In the genomic region with DNA sequence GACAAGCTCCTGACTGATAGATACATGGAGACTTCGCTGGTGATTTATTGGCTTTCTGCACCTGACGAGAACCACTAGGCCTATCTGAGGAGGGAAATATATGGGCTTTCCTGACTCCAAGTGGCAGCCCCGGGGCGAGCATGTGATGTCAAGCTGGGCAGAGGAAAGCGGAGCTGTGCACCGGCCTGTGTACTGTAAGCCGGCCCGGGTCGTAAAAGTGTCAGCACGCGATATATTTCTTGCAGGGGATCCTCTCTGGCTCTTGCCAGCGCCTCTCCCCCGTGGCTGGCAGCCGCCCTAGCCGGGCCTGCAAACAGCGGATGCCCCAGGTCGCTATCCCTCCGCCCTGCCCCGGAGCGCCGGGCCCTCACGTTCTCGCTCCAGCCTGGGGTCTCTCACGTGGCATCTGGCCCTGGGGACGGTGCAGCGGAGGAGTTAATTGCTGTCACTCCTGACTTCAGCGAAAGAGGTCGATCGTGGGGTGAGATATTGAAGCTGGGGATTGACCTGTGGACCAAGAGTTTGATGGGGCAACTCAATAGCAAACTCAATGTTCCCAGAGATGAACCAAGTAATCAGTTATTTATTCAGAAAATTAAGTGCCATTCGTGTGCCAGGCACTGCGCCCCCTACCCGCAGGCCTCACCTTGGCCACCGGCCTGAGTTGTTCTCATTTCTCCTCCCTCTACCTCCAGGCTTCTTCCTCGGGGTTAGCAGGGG, we compare ENCODE assay signal across 8 cellular contexts. TPM values are rescaled to one million over a fixed set of nuclear protein-coding genes. Genes with fewer than 3 reads are reported as not detected.
DNase-seq lines count a peak whose midpoint lies in the region; ATAC-seq and TF ChIP-seq lines count a peak whose summit lies in the region.

No MANE protein-coding gene starts in this region.

- H3K79me2 ChIP-seq in SU-DHL-6 (ENCODE audit: insufficient read depth, low read length): no peaks in the 10 kb centered on the region

- DNase-seq in COLO668 (lab: John Stamatoyannopoulos, UW; ENCODE audit: unreplicated experiment) (peak; percentile 92), coronary artery (ENCODE audit: low spot score) (no peak), left lung (peak in 1 of 2 donors; percentile 66)
- peak; percentile 14 to 29 for DNase-seq in stimulated activated CD4-positive, alpha-beta T cell treated with anti-CD3 and anti-CD28 coated beads, Interleukin-4, amount 100 ng/mL, for 48 hours (ENCODE audit: low read depth in 2 of 2)

- H3K9me2 ChIP-seq in SU-DHL-6 (replicated peaks; ENCODE audit: insufficient read depth, low read length): no peaks in the 10 kb centered on the region

- no peak overlapping the region for H2AFZ ChIP-seq in SU-DHL-6 (ENCODE audit: low read depth, low read length, severe bottlenecking)

- H3K4me3 ChIP-seq in SU-DHL-6 (ENCODE audit: insufficient read depth, low read length, poor library complexity, severe bottlenecking) (no peak overlapping the region), coronary artery (peak overlapping the region; percentile 67), left lung (peak overlapping the region in 1 of 2 donors; percentile 20)

- H3K9me3 ChIP-seq in SU-DHL-6 (ENCODE audit: insufficient read depth, low read length): no peaks in the 10 kb centered on the region
- no peaks in the 10 kb centered on the region for H3K9me3 ChIP-seq in left lung

- no peak overlapping the region for H3K4me2 ChIP-seq in SU-DHL-6 (ENCODE audit: low read depth, low read length, poor library complexity, severe bottlenecking)

- no peaks in the 10 kb centered on the region for H4K20me1 ChIP-seq in SU-DHL-6 (ENCODE audit: low read depth, low read length)

- H3K4me1 ChIP-seq in left lung: peaks cover 6% of the 10 kb centered on the region in 2 donors

- ATAC-seq in HG03354 (IDR thresholded peaks at IDR 0.05; ENCODE audit: poor library complexity, severe bottlenecking, unreplicated experiment) (peak; percentile 43), left lung (peak; percentile 69), HG03520 (IDR thresholded peaks at IDR 0.05; ENCODE audit: unreplicated experiment) (no peak), HG03280 (IDR thresholded peaks at IDR 0.05; ENCODE audit: unreplicated experiment) (no peak)

- H3F3A ChIP-seq in SU-DHL-6 (ENCODE audit: insufficient read depth): no peaks in the 10 kb centered on the region

- H3K27me3 ChIP-seq in SU-DHL-6 (ENCODE audit: low read length) (no peaks in the 10 kb centered on the region), left lung (peaks cover 0 to 22% of the 10 kb centered on the region in 2 donors)

- intact Hi-C loops in left lung (cut with DNase I): no loop called here

- TF ChIP-seq CTCF in SU-DHL-6 (IDR thresholded peaks at IDR 0.05; ENCODE audit: insufficient read depth, low read length, poor library complexity, severe bottlenecking) (peak; percentile 13), coronary artery (IDR thresholded peaks at IDR 0.05) (no peak), left lung (IDR thresholded peaks at IDR 0.05) (no peak)

- no peaks in the 10 kb centered on the region for H3K36me3 ChIP-seq in SU-DHL-6 (ENCODE audit: low read length)
- no peaks in the 10 kb centered on the region for H3K36me3 ChIP-seq in left lung

- no peak overlapping the region for H3K9ac ChIP-seq in SU-DHL-6 (ENCODE audit: low read length)

- no peak overlapping the region for H3K27ac ChIP-seq in SU-DHL-6 (ENCODE audit: low read depth, low read length)
- no peak overlapping the region for H3K27ac ChIP-seq in coronary artery
- no peak overlapping the region for H3K27ac ChIP-seq in left lung

RNA-seq across cellular contexts. Expression of gene HAO2, which starts 41.0 kb away (rescaled TPM):
- total RNA-seq in left lung: not detected

Comparison
In these comparisons a context has a peak if more than half of its experiments do, and no peak if none do; other contexts are left out.
1. ATAC-seq: peak in HG03354 (single experiment) and left lung (single experiment); none in HG03520 (single experiment) and HG03280 (single experiment).